ENCODE assay signal across 8 cellular contexts in the genomic region with DNA sequence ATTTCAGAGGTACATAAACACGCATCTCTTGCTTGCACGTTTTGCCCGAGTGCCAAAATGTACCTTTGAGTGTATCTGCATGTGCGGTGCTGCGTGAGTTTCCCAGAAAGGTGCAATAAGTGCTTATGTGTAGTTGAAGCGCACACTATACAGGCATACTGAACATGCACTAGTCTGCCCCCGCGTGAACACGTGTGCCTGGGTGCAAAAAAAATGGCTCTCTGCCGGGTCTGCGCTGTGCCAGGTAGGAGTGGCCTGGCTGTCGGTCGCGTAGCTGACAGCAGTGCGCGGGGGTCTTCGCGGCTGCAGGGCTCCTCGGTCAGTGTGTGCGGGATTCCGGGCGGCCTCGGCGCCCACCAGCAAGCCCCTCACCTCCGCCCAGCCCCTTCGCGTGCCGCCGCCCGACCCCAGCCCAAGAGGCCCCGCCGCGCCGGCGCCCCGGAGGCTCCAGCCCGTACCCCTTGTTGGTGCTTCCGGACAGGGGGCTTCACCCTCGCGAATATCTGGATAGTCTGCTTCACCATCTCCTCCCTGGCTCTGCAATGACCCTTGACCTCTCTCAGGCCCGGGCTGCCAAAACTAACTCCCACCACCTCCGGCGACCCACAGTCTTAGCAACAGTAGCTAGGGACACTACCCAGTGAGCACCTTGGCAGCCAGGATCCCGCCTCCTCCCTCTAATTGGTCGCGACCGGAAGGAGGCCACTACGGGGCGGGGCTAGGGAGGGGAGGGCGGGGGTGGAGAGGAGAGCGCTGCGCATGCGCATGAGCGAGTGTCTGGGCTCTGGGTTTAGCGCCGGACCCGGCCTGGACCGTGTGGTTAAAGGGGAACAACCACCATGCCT. TPM values are rescaled to one million over a fixed set of nuclear protein-coding genes. Genes with fewer than 3 reads are reported as not detected.
DNase-seq lines count a peak whose midpoint lies in the region; ATAC-seq and TF ChIP-seq lines count a peak whose summit lies in the region.

Gene KIF6 (minus strand): TSS at position 622 of the 845 bp plus-strand sequence. CDS start 98 bp downstream, at position 524.

- H3K4me3 ChIP-seq in AG10803 (ENCODE audit: low read length) (peak within 1 kb of the TSS; percentile 79), endocrine pancreas (ENCODE audit: control insufficient read depth, insufficient read depth, low read length) (peak within 1 kb of the TSS; percentile 64), mesendoderm (ENCODE audit: low read length) (peak within 1 kb of the TSS; percentile 81)

- H3K36me3 ChIP-seq in endocrine pancreas (ENCODE audit: control insufficient read depth, insufficient read depth, low read length) (no peaks in the 10 kb centered on the region), mesendoderm (ENCODE audit: control insufficient read depth, insufficient read depth, low read length) (no peaks in the 10 kb centered on the region)

- H3K79me2 ChIP-seq in mesendoderm (ENCODE audit: control insufficient read depth, insufficient read depth, low read length) = no peaks in the 10 kb centered on the region

- no peaks in the 10 kb centered on the region for H3K4me1 ChIP-seq in endocrine pancreas (ENCODE audit: control insufficient read depth, insufficient read depth, low read length)
- no peaks in the 10 kb centered on the region for H3K4me1 ChIP-seq in mesendoderm (ENCODE audit: control insufficient read depth, low read depth, low read length)

- H4K5ac ChIP-seq in mesendoderm (ENCODE audit: low read length) = peak within 1 kb of the TSS; percentile 10

- H3K4me2 ChIP-seq in mesendoderm (ENCODE audit: low read length) = peak within 1 kb of the TSS; percentile 75

- H3K9me3 ChIP-seq in endocrine pancreas (ENCODE audit: control insufficient read depth, low read length) = no peaks in the 10 kb centered on the region

- H3K27ac ChIP-seq in mesendoderm (ENCODE audit: low read depth, low read length) = no peak within 1 kb of the TSS

- no peaks in the 10 kb centered on the region for H3K79me1 ChIP-seq in mesendoderm (ENCODE audit: low read length)

- no peak within 1 kb of the TSS for H3K18ac ChIP-seq in mesendoderm (ENCODE audit: low read length)

- H2BK120ac ChIP-seq in mesendoderm (ENCODE audit: low read depth, low read length) = no peak within 1 kb of the TSS

- ATAC-seq in HG03432 (IDR thresholded peaks at IDR 0.05; ENCODE audit: unreplicated experiment) = peak; percentile 99

- no peak within 1 kb of the TSS for H2BK15ac ChIP-seq in mesendoderm (replicated peaks; ENCODE audit: low read depth)

- H4K8ac ChIP-seq in mesendoderm (ENCODE audit: low read depth, low read length) = peak within 1 kb of the TSS; percentile 98

- H3K9ac ChIP-seq in endocrine pancreas (ENCODE audit: control insufficient read depth, insufficient read depth, low read length) = peak within 1 kb of the TSS; percentile 60
- peak within 1 kb of the TSS; percentile 59 for H3K9ac ChIP-seq in mesendoderm (ENCODE audit: low read length)

- H3K4ac ChIP-seq in mesendoderm (ENCODE audit: low read depth, low read length) = no peak within 1 kb of the TSS

- H3K23ac ChIP-seq in mesendoderm (ENCODE audit: low read length) = no peak within 1 kb of the TSS

- TF ChIP-seq CTCF in AG10803 (conservative IDR thresholded peaks at IDR 0.05; ENCODE audit: low read length) = no peak

- H3K56ac ChIP-seq in mesendoderm (ENCODE audit: low read length) = peak within 1 kb of the TSS; percentile 79

- H3K27me3 ChIP-seq in endocrine pancreas (ENCODE audit: control insufficient read depth, insufficient read depth, low read length) (no peaks in the 10 kb centered on the region), mesendoderm (ENCODE audit: insufficient read depth, low read length, poor library complexity) (no peaks in the 10 kb centered on the region)

- no CpG with 5 or more reads among the region's 58 CpGs for WGBS in mesendoderm (ENCODE audit: extremely low coverage, insufficient coverage, low lambda C conversion rate)

- peak; percentile 84 for DNase-seq in AG10803 (ENCODE audit: low read depth)
- DNase-seq in NCI-H524 (lab: John Stamatoyannopoulos, UW) = peak; percentile 92
- peak; percentile 46 for DNase-seq in activated CD8-positive, alpha-beta memory T cell treated with anti-CD3 and anti-CD28 coated beads, Interleukin-2, amount 50 U/mL, for 24 hours (ENCODE audit: extremely low read depth)
- DNase-seq in mesendoderm = peak; percentile 97
- DNase-seq in stimulated activated CD8-positive, alpha-beta memory T cell treated with anti-CD3 and anti-CD28 coated beads, Interleukin-12 subunit alpha, Interleukin-12 subunit beta, amount 100 ng/mL, for 1 hour (ENCODE audit: low read depth) = peak; percentile 50

- TF ChIP-seq POLR2A in GM19099 (IDR thresholded peaks at IDR 0.05; ENCODE audit: extremely low read depth, insufficient read length, low read depth) = peak; percentile 19

- H2AK5ac ChIP-seq in mesendoderm (ENCODE audit: low read length) = no peak within 1 kb of the TSS

- H2BK5ac ChIP-seq in mesendoderm (ENCODE audit: low read length) = no peak within 1 kb of the TSS

RNA-seq across cellular contexts. Expression of gene KIF6, which starts in this region (rescaled TPM):
- polyA plus RNA-seq in mesendoderm (2013, experiment 1 of 2) = 0.52 TPM
- polyA plus RNA-seq in mesendoderm (2013, experiment 2 of 2) = 0.76 TPM

Comparison
In these comparisons a context has a peak if more than half of its experiments do, and no peak if none do; other contexts are left out.
1. DNase-seq: peak in every context shown above with its lines; median percentile 97 in mesendoderm; 92 in NCI-H524; 84 in AG10803; 50 in stimulated activated CD8-positive, alpha-beta memory T cell treated with anti-CD3 and anti-CD28 coated beads, Interleukin-12 subunit alpha, Interleukin-12 subunit beta, amount 100 ng/mL, for 1 hour; 46 in activated CD8-positive, alpha-beta memory T cell treated with anti-CD3 and anti-CD28 coated beads, Interleukin-2, amount 50 U/mL, for 24 hours.